ENCODE assay signal across 8 cellular contexts in the genomic region with DNA sequence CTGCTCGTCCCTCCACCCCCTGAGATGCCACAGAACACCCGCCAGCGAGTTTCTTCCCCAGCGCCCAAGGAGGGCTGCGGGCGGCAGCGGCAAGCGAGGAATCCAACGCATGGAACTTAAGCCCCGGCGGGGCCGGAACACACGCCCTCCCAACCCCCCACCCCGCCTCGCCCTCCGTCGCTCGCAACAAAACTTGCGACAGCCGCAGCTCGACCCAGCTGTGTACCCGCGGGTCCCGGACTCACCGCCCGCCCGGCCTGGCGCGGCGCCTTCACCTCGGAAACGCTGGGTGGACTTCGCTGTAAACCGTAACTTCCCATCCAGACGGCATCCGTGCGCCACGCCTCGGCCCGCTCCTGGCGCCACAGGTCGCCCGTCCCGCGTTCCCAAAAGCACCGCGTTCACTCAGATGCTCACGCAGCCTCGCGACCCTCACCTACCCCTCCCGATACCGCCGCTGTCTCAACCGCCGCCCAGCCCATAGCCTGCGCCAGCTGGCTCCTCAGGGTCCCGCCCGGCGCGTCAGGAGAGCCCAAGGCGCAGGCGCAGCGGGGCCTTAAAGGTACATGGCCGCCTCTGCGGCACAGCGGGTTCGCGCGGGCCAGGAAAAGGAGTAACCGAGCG. TPM values are rescaled to one million over a fixed set of nuclear protein-coding genes. Genes with fewer than 3 reads are reported as not detected.
DNase-seq lines count a peak whose midpoint lies in the region; ATAC-seq and TF ChIP-seq lines count a peak whose summit lies in the region.
"Not testable (repeated sequence)": the region's sequence is repeated elsewhere in the genome, so short reads cannot be mapped to it uniquely, and the experiment has no call there.

TSS of gene NBPF15 (minus strand) at position 534 of the 624 bp plus-strand sequence. CDS start 21,666 bp downstream, outside the sequence.

- not testable (repeated sequence) for H3K27me3 ChIP-seq in CD4-positive, CD25-positive, alpha-beta regulatory T cell (ENCODE audit: control insufficient read depth, insufficient read depth, low read length)

- H3K27ac Mint-ChIP-seq in CD4-positive, CD25-positive, alpha-beta regulatory T cell, result peak within 1 kb of the TSS; percentile 93 to 95 (median 94)

- peak; percentile 96 for ATAC-seq in CD4-positive, CD25-positive, alpha-beta regulatory T cell (ENCODE audit: low read depth in 2 of 2)
- peak; percentile 94 for ATAC-seq in GM21447 (IDR thresholded peaks at IDR 0.05; ENCODE audit: unreplicated experiment)

- not testable (repeated sequence) for H3K4me1 ChIP-seq in CD4-positive, CD25-positive, alpha-beta regulatory T cell (ENCODE audit: control insufficient read depth, insufficient read depth, low read length, poor library complexity, severe bottlenecking)

- H3K9me3 Mint-ChIP-seq in CD4-positive, CD25-positive, alpha-beta regulatory T cell, result not testable (repeated sequence)

- H3K4me1 Mint-ChIP-seq in CD4-positive, CD25-positive, alpha-beta regulatory T cell, result not testable (repeated sequence)

- TF ChIP-seq CTCF in epithelial cell of proximal tubule (conservative IDR thresholded peaks at IDR 0.05; ENCODE audit: low read depth, low read length), result not testable (repeated sequence)

- H3K27me3 Mint-ChIP-seq in CD4-positive, CD25-positive, alpha-beta regulatory T cell, result not testable (repeated sequence)

- H3K36me3 Mint-ChIP-seq in CD4-positive, CD25-positive, alpha-beta regulatory T cell, result not testable (repeated sequence)

- DNase-seq in CD4-positive, CD25-positive, alpha-beta regulatory T cell, result peak; percentile 64 to 76 (median 75)
- DNase-seq in HK-2 (ENCODE audit: unreplicated experiment) (peak; percentile 52), RKO (ENCODE audit: low spot score) (peak; percentile 33), activated T-helper 1 cell treated with Interleukin-2 at 50 U/mL for 16 hours (ENCODE audit: low read depth) (peak; percentile 36), midbrain (lab: John Stamatoyannopoulos, UW) (peak; percentile 31)
- not testable (repeated sequence) for DNase-seq in epithelial cell of proximal tubule (ENCODE audit: low read depth)
- DNase-seq in stimulated activated CD4-positive, alpha-beta T cell treated with anti-CD3 and anti-CD28 coated beads, TNF-alpha, amount 100 ng/mL, for 48 hours (ENCODE audit: low read depth in 3 of 3), result peak; percentile 35 to 40 (median 37)

- H3K9me3 ChIP-seq in CD4-positive, CD25-positive, alpha-beta regulatory T cell (ENCODE audit: control insufficient read depth in 2 of 2, low read length in 2 of 2), result not testable (repeated sequence)

- H3K4me3 Mint-ChIP-seq in CD4-positive, CD25-positive, alpha-beta regulatory T cell, result peak within 1 kb of the TSS; percentile 95 to 100 (median 98)

- H3K4me3 ChIP-seq in CD4-positive, CD25-positive, alpha-beta regulatory T cell (ENCODE audit: low read depth, low read length), result peak within 1 kb of the TSS; percentile 51
- peak within 1 kb of the TSS; percentile 59 for H3K4me3 ChIP-seq in epithelial cell of proximal tubule (ENCODE audit: low read depth, low read length)

- H3K27ac ChIP-seq in CD4-positive, CD25-positive, alpha-beta regulatory T cell (ENCODE audit: insufficient read depth, low read length, poor library complexity, severe bottlenecking), result not testable (repeated sequence)

- not testable (repeated sequence) for H3K36me3 ChIP-seq in CD4-positive, CD25-positive, alpha-beta regulatory T cell (ENCODE audit: control insufficient read depth, insufficient read depth, low read length)

RNA-seq across cellular contexts. Expression of gene NBPF15, which starts in this region (rescaled TPM):
- total RNA-seq in CD4-positive, CD25-positive, alpha-beta regulatory T cell, result 153 TPM
- 10 to 100 TPM; 22.5 to 35.2 (median 24.5) TPM for polyA plus RNA-seq in CD4-positive, CD25-positive, alpha-beta regulatory T cell
- total RNA-seq in epithelial cell of proximal tubule, result 11.9 and 13.7 TPM in 2 replicates

Comparison
In these comparisons a context has a peak if more than half of its experiments do, and no peak if none do; other contexts are left out.
1. RNA of gene NBPF15 (total RNA-seq): 153 TPM in CD4-positive, CD25-positive, alpha-beta regulatory T cell (single experiment); 11.9 to 13.7 TPM in epithelial cell of proximal tubule; every median in the first group is over 10 times any median in the second.